In the genomic region with DNA sequence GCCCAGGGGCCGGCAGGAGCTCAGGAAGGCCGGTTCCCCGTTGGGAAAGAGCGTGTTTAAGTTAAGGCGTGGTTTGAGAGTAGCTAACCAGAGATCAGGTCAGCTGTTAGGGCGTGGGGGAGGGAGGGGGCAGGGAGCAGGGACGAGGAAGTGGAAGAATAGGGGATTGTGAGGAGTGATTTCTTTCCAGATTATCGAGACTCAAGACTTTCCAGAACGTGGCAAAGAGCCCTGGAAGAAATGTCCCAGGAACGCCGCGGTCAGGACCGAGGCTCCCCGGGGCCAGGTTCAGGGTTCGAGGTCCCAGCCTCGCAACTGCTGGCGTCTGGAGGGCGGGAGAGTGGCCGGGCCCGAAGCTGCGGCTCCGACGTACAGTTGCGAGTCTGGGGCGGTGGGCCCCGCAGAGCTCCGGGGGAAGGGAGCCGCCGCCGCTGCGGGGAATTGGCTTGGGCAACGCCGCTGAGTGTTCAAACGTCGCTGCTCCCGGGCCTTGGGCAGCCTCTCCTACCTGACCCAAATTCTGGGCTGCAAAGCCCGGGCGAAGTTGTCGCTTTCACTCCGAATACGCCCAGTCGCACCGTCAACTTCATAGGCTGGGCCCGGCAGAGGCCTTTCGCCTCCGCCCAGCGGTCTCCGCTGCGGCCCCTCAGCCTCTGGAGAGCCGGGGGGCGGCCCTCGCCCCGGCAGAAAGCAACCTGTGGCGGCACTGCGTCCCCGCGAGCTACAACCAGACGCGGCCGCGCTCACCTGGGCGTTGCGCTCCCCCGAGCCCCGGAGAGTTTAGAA, we compare ENCODE assay signal across 1 cellular context.
TF ChIP-seq lines count a peak whose summit lies in the region.

No MANE protein-coding gene starts in this region.

TF ChIP-seq in GM23338, 12 proteins besides CTCF, POLR2A, EP300 and RAD21 (continued from another document):
- TF ChIP-seq, protein P1, sequence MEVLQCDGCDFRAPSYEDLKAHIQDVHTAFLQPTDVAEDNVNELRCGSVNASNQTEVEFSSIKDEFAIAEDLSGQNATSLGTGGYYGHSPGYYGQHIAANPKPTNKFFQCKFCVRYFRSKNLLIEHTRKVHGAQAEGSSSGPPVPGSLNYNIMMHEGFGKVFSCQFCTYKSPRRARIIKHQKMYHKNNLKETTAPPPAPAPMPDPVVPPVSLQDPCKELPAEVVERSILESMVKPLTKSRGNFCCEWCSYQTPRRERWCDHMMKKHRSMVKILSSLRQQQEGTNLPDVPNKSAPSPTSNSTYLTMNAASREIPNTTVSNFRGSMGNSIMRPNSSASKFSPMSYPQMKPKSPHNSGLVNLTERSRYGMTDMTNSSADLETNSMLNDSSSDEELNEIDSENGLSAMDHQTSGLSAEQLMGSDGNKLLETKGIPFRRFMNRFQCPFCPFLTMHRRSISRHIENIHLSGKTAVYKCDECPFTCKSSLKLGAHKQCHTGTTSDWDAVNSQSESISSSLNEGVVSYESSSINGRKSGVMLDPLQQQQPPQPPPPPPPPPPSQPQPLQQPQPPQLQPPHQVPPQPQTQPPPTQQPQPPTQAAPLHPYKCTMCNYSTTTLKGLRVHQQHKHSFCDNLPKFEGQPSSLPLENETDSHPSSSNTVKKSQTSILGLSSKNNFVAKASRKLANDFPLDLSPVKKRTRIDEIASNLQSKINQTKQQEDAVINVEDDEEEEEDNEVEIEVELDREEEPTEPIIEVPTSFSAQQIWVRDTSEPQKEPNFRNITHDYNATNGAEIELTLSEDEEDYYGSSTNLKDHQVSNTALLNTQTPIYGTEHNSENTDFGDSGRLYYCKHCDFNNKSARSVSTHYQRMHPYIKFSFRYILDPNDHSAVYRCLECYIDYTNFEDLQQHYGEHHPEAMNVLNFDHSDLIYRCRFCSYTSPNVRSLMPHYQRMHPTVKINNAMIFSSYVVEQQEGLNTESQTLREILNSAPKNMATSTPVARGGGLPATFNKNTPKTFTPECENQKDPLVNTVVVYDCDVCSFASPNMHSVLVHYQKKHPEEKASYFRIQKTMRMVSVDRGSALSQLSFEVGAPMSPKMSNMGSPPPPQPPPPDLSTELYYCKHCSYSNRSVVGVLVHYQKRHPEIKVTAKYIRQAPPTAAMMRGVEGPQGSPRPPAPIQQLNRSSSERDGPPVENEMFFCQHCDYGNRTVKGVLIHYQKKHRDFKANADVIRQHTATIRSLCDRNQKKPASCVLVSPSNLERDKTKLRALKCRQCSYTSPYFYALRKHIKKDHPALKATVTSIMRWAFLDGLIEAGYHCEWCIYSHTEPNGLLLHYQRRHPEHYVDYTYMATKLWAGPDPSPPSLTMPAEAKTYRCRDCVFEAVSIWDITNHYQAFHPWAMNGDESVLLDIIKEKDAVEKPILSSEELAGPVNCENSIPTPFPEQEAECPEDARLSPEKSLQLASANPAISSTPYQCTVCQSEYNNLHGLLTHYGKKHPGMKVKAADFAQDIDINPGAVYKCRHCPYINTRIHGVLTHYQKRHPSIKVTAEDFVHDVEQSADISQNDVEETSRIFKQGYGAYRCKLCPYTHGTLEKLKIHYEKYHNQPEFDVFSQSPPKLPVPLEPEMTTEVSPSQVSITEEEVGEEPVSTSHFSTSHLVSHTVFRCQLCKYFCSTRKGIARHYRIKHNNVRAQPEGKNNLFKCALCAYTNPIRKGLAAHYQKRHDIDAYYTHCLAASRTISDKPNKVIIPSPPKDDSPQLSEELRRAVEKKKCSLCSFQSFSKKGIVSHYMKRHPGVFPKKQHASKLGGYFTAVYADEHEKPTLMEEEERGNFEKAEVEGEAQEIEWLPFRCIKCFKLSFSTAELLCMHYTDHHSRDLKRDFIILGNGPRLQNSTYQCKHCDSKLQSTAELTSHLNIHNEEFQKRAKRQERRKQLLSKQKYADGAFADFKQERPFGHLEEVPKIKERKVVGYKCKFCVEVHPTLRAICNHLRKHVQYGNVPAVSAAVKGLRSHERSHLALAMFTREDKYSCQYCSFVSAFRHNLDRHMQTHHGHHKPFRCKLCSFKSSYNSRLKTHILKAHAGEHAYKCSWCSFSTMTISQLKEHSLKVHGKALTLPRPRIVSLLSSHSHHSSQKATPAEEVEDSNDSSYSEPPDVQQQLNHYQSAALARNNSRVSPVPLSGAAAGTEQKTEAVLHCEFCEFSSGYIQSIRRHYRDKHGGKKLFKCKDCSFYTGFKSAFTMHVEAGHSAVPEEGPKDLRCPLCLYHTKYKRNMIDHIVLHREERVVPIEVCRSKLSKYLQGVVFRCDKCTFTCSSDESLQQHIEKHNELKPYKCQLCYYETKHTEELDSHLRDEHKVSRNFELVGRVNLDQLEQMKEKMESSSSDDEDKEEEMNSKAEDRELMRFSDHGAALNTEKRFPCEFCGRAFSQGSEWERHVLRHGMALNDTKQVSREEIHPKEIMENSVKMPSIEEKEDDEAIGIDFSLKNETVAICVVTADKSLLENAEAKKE (CRISPR knock-in tag; IDR thresholded peaks at IDR 0.05) = no peak
